In the genomic region with DNA sequence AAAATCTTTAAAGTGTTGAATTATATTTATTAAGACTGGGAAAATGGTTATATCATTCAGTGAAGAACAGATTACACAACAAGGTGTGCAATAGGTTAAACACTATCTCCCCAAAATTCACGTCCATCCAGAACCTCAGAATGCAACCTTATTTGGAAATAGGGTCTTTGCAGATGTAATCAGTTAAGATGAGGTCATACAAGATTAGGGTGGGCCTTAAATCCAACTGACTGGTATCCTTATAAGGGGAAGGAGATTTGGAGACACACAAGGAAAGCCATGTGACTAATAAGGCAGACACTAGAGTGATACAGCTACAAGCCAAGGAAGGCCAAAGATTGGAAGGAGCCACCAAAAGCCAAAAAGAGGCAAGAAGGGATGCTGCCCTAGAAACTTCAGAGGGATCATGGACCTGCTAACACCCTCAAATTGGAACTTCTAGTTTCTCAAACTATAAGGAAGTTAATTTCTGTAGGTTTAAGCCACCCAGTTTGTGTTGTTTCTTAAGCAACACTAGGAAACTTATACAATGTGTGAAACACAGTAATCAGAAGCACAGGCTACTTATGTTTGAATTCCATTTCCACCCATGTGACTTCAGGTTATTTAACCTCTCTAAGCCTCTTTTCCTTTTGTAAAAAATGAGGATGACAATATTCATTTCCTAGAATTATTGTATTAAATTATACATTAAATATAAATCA, we compare ENCODE assay signal across 1 cellular context.
TF ChIP-seq lines count a peak whose summit lies in the region.

No MANE protein-coding gene starts in this region.

TF ChIP-seq in IMR-90, 13 proteins besides CTCF, POLR2A, EP300 and RAD21:
- peak; percentile 22; the same call in 1 of the 2 replicates for TF ChIP-seq CEBPB (IDR thresholded peaks at IDR 0.05; ENCODE audit: low read depth, low read length)
- TF ChIP-seq SMC3 (IDR thresholded peaks at IDR 0.05; ENCODE audit: low read depth, low read length): no peak
TF ChIP-seq in IMR-90: peak in this region for 1.
